Comparison of ENCODE assay signal across 18 cellular contexts in the genomic region with DNA sequence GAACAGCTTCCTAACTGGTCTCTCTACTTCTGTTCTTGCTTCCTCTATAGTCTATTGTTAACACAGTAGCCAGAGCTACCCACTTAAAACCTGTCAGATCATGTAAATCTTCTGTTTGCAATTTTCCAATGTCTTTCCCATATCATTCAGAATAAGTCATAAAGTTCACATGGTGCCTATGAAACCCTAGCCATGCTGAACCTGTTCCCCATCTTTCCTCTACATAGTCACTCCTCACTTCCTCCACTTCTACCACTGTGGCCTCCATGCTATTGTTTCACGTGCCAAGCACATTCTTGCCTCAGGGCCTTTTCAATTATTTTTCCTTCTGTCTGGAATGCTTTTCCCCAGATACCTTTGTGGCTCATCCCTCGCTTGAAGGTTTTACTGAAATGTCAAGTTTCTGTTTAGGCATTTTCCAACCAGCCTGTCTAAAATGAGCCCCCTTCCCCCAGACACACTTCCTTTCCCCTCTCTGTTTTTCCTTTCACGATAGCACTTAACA.
DNase-seq lines count a peak whose midpoint lies in the region; ATAC-seq and TF ChIP-seq lines count a peak whose summit lies in the region.
"Had no signal": no experiment of that assay in that cellular context is flagged by ENCODE, and none has a peak within 500 bp of the region (broad histone marks: within the 10 kb centered on the region; RNA-seq: fewer than 3 reads in every experiment).

No MANE protein-coding gene starts in this region.

- no peak overlapping the region for H3K4me3 ChIP-seq in Peyer's patch
- H3K4me3 ChIP-seq: GM12878, K562 had no signal

- no peaks in the 10 kb centered on the region for H3K36me3 ChIP-seq in Peyer's patch
- H3K36me3 ChIP-seq: BE2C had no signal

- no peaks in the 10 kb centered on the region for H3K9me3 ChIP-seq in Peyer's patch
- H3K9me3 ChIP-seq: BE2C had no signal

- DNase-seq in ELR (ENCODE audit: low read depth) (peak; percentile 19), NCI-H69 (lab: John Stamatoyannopoulos, UW) (peak; percentile 21), foreskin keratinocyte (peak; percentile 47 to 77), Peyer's patch (no peak), NOMO-1 treated with dmso at 0.1 percent for 144 hours (lab: John Stamatoyannopoulos, UW; ENCODE audit: unreplicated experiment) (no peak)
- no peak for DNase-seq in stimulated activated CD4-positive, alpha-beta T cell treated with anti-CD3 and anti-CD28 coated beads, Interleukin-1b, Interleukin-23, amount 100 ng/mL, for 48 hours
- DNase-seq: BE2C; CD4-positive, alpha-beta memory T cell; COR-L47; DMS153; DMS79 treated with DMSO at 0.1 percent for 48 hours; GOT3; H9 had no signal

- H3K27ac ChIP-seq in foreskin keratinocyte (no peak overlapping the region), Peyer's patch (no peak overlapping the region)
- H3K27ac ChIP-seq: C4-2B had no signal

- H3K27me3 ChIP-seq in foreskin keratinocyte (no peaks in the 10 kb centered on the region), Peyer's patch (no peaks in the 10 kb centered on the region)
- H3K27me3 ChIP-seq: BE2C had no signal

- H3K4me1 ChIP-seq in foreskin keratinocyte (no peaks in the 10 kb centered on the region), Peyer's patch (no peaks in the 10 kb centered on the region)
- H3K4me1 ChIP-seq: BE2C had no signal

- TF ChIP-seq CTCF in foreskin keratinocyte (conservative IDR thresholded peaks at IDR 0.05), result no peak
- no peak for TF ChIP-seq CTCF in Peyer's patch (IDR thresholded peaks at IDR 0.05)

- no peak for TF ChIP-seq POLR2A in Peyer's patch (IDR thresholded peaks at IDR 0.05)

- ATAC-seq in foreskin keratinocyte (peak; percentile 69), GM21576 (IDR thresholded peaks at IDR 0.05; ENCODE audit: unreplicated experiment) (no peak)
- ATAC-seq: GM12878, HepG2, K562 had no signal

Comparison
In these comparisons a context has a peak if more than half of its experiments do, and no peak if none do; other contexts are left out.
1. DNase-seq: peak in ELR (single experiment), NCI-H69 (single experiment) and foreskin keratinocyte (2 of 2); none in Peyer's patch (0 of 3), stimulated activated CD4-positive, alpha-beta T cell treated with anti-CD3 and anti-CD28 coated beads, Interleukin-1b, Interleukin-23, amount 100 ng/mL, for 48 hours (single experiment) and NOMO-1 treated with dmso at 0.1 percent for 144 hours (single experiment).